ENCODE assay signal across 10 cellular contexts in genomic region chr4:92252846-92253245, GRCh38. TPM values are rescaled to one million over a fixed set of nuclear protein-coding genes. Genes with fewer than 3 reads are reported as not detected.
"Had no signal": no experiment of that assay in that cellular context is flagged by ENCODE, and none has a peak within 500 bp of the region (broad histone marks: within the 10 kb centered on the region; RNA-seq: fewer than 3 reads in every experiment).

No MANE protein-coding gene starts in this region.

- H3K36me3 ChIP-seq: HAP-1 had no signal

- DNase-seq: GM23248, GOT3, H7, HCEC 1CT, HFFc6 had no signal

- H3K9ac ChIP-seq: GM23248 had no signal

- H2AFZ ChIP-seq: GM23248, GM23338 had no signal

- ATAC-seq: HCT116 had no signal

- H3K9me3 ChIP-seq: HAP-1 had no signal

- H3K27ac ChIP-seq: GM23248 had no signal

- H3K4me3 Mint-ChIP-seq: GM23338, H9, HFFc6 had no signal

- H3K4me1 ChIP-seq: HAP-1 had no signal

- H3K4me2 ChIP-seq: GM23338 had no signal

- H3K4me1 Mint-ChIP-seq: GM23338, H9 had no signal

- H3K4me3 ChIP-seq: GM23248, GM23338, HAP-1 had no signal

- FAIRE-seq: H54 had no signal

- H3K27ac Mint-ChIP-seq: GM23338, H9, HFFc6 had no signal

RNA-seq across cellular contexts. Expression of gene GRID2, which starts 50.9 kb away (rescaled TPM):
- total RNA-seq: GM23248, HFFc6 had no signal
- polyA plus RNA-seq: GM23248 had no signal
